ENCODE assay signal across 12 cellular contexts in the genomic region with DNA sequence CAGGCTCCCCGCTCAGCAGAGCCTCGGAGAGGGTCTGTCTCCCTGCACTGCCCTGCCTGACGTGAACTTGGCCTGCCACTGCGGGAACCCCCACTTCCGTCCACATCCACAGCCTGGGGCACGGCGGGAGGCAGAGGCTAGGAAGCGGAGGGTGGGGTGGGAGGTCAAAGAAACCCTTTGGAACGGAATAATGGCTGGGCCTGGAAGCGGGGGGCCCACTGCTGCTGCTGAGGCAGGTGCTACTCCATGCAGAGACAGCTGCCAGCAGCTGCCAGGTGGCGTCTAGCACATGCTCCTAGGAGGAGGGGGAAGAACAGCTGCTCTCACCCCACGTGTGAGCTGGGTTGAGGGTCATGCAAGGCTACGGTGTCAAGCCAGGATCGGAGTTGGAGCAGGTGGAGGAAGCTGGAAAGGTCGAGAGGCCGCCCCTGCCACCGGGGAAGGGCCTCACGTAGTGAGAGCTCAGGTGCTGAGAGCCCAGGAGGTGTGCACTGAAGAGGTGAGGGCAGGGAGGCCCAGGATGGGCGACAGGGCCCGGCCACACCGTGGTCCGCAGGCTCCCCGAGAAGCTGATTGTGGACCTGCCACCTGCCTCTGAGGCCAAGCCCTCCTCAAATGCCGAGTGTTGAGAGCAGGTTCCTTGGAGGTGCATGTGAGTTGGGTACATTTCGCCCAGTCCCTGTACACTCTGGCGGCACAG. TPM values are rescaled to one million over a fixed set of nuclear protein-coding genes. Genes with fewer than 3 reads are reported as not detected.
DNase-seq lines count a peak whose midpoint lies in the region; ATAC-seq, FAIRE-seq and TF ChIP-seq lines count a peak whose summit lies in the region.
"Had no signal": no experiment of that assay in that cellular context is flagged by ENCODE, and none has a peak within 500 bp of the region (broad histone marks: within the 10 kb centered on the region; RNA-seq: fewer than 3 reads in every experiment).

No MANE protein-coding gene starts in this region.

- no peak for TF ChIP-seq CTCF in neural progenitor cell (IDR thresholded peaks at IDR 0.05)

- peaks cover 49% of the 10 kb centered on the region for H3K27me3 ChIP-seq in neural progenitor cell

- peak overlapping the region; percentile 35 for H3K27ac Mint-ChIP-seq in neural progenitor cell

- H3K79me2 ChIP-seq in neural progenitor cell (ENCODE audit: low read depth): no peaks in the 10 kb centered on the region

- H3K27me3 Mint-ChIP-seq in neural progenitor cell (ENCODE audit: insufficient read depth, low read depth): peaks cover 6% of the 10 kb centered on the region

- peak overlapping the region; percentile 36 for H3K4me3 Mint-ChIP-seq in neural progenitor cell

- H3K4me1 Mint-ChIP-seq in neural progenitor cell: peaks cover 7% of the 10 kb centered on the region

- no peak overlapping the region for H3K9ac ChIP-seq in neural progenitor cell

- no peak for ATAC-seq in SK-N-SH treated with all-trans-retinoic acid at 6 μM for 48 hours

- H4K20me1 ChIP-seq in neural progenitor cell (ENCODE audit: low read depth): peaks cover 17% of the 10 kb centered on the region

- DNase-seq in DMS53 (lab: John Stamatoyannopoulos, UW) (peak; percentile 99), NCI-H1694 treated with DMSO at 0.1 percent for 48 hours (lab: John Stamatoyannopoulos, UW) (peak; percentile 55), neural progenitor cell (ENCODE audit: low spot score) (no peak), HTR-8/SVneo (ENCODE audit: insufficient read length, low spot score) (no peak), HT-29 (ENCODE audit: low spot score) (no peak)
- no peak for DNase-seq in activated CD4-positive, alpha-beta T cell treated with anti-CD3 and anti-CD28 coated beads, Interleukin-2, amount 50 U/mL, for 1 hour
- DNase-seq: amniotic stem cell, occipital lobe had no signal

- H3K9me3 ChIP-seq in neural progenitor cell (ENCODE audit: low read depth): no peaks in the 10 kb centered on the region

- no peak overlapping the region for H3K4me2 ChIP-seq in neural progenitor cell

- FAIRE-seq in HTR-8/SVneo (lab: Jason Lieb, UNC): no peak

- peaks cover 5% of the 10 kb centered on the region for H3K36me3 Mint-ChIP-seq in neural progenitor cell

- no peaks in the 10 kb centered on the region for H3K36me3 ChIP-seq in neural progenitor cell

- H3K27ac ChIP-seq in neural progenitor cell: no peak overlapping the region

- peaks cover 3% of the 10 kb centered on the region for H3K4me1 ChIP-seq in neural progenitor cell

- no peak overlapping the region for H2AFZ ChIP-seq in neural progenitor cell (replicated peaks)

- no peaks in the 10 kb centered on the region for H3F3A ChIP-seq in neural progenitor cell (ENCODE audit: low read depth)

- peaks cover 2% of the 10 kb centered on the region for H3K9me3 Mint-ChIP-seq in neural progenitor cell

- H3K4me3 ChIP-seq in neural progenitor cell: no peak overlapping the region

TF ChIP-seq in PFSK-1, 5 proteins besides CTCF, POLR2A, EP300 and RAD21:
- peak; percentile 41; the same call in 1 of the 2 replicates for TF ChIP-seq POLR2AphosphoS5 (IDR thresholded peaks at IDR 0.05; ENCODE audit: low read depth, low read length)
- no peak for TF ChIP-seq FOXP2 (optimal IDR thresholded peaks at IDR 0.05; ENCODE audit: borderline replicate concordance, extremely low read depth, extremely low read length, insufficient read depth)

TF ChIP-seq in SK-N-SH treated with all-trans-retinoic acid at 6 μM for 48 hours, 23 proteins besides CTCF, POLR2A, EP300 and RAD21:
- TF ChIP-seq, protein P1, sequence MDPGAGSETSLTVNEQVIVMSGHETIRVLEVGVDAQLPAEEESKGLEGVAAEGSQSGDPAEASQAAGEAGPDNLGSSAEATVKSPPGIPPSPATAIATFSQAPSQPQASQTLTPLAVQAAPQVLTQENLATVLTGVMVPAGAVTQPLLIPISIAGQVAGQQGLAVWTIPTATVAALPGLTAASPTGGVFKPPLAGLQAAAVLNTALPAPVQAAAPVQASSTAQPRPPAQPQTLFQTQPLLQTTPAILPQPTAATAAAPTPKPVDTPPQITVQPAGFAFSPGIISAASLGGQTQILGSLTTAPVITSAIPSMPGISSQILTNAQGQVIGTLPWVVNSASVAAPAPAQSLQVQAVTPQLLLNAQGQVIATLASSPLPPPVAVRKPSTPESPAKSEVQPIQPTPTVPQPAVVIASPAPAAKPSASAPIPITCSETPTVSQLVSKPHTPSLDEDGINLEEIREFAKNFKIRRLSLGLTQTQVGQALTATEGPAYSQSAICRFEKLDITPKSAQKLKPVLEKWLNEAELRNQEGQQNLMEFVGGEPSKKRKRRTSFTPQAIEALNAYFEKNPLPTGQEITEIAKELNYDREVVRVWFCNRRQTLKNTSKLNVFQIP (CRISPR knock-in tag; IDR thresholded peaks at IDR 0.05; ENCODE audit: borderline replicate concordance, low read depth): no peak
- TF ChIP-seq SNAI2 (CRISPR knock-in tag; IDR thresholded peaks at IDR 0.05) (no peak), ZNF8 (CRISPR knock-in tag; IDR thresholded peaks at IDR 0.05) (no peak), PPARA (CRISPR knock-in tag; IDR thresholded peaks at IDR 0.05; ENCODE audit: borderline replicate concordance) (no peak), CSDC2 (CRISPR knock-in tag; IDR thresholded peaks at IDR 0.05) (no peak)

RNA-seq across cellular contexts. Expression of gene FSCN2, which starts 9.8 kb away (rescaled TPM):
- 1.6 TPM for polyA plus RNA-seq in PFSK-1 (2012; ENCODE audit: insufficient read length, low read depth)
- total RNA-seq in neural progenitor cell (ENCODE audit: low replicate concordance): 0.28 TPM in 1 of 2 replicates, not detected in the other
- 4.3 and 4.7 TPM in 2 replicates for total RNA-seq in HT-29 (2014; rRNA removed; shearing (Covaris generic))
- total RNA-seq: epithelial cell of proximal tubule, MCF 10A had no signal

RNA-seq across cellular contexts. Expression of gene FAAP100, which starts 14.1 kb away (rescaled TPM):
- 63.5 TPM for polyA plus RNA-seq in PFSK-1 (2012; ENCODE audit: insufficient read length, low read depth)
- total RNA-seq in neural progenitor cell (ENCODE audit: low replicate concordance): 9.7 and 36.5 TPM in 2 replicates
- 67.5 and 70.9 TPM in 2 replicates for total RNA-seq in HT-29 (2014; rRNA removed; shearing (Covaris generic))

RNA-seq across cellular contexts. Expression of gene ACTG1, which starts 25.4 kb away (rescaled TPM):
- polyA plus RNA-seq in PFSK-1 (2012; ENCODE audit: insufficient read length, low read depth): 8,081 TPM
- 1,228 and 2,405 TPM in 2 replicates for total RNA-seq in neural progenitor cell (ENCODE audit: low replicate concordance)
- total RNA-seq in HT-29 (2014; rRNA removed; shearing (Covaris generic)): 3,401 and 4,670 TPM in 2 replicates

Comparison
In these comparisons a context has a peak if more than half of its experiments do, and no peak if none do; other contexts are left out.
1. DNase-seq: peak in DMS53 (single experiment) and NCI-H1694 treated with DMSO at 0.1 percent for 48 hours (single experiment); none in neural progenitor cell (single experiment), HTR-8/SVneo (single experiment), activated CD4-positive, alpha-beta T cell treated with anti-CD3 and anti-CD28 coated beads, Interleukin-2, amount 50 U/mL, for 1 hour (single experiment) and HT-29 (single experiment).